15 cellular contexts compared by ENCODE assay signal in the genomic region with DNA sequence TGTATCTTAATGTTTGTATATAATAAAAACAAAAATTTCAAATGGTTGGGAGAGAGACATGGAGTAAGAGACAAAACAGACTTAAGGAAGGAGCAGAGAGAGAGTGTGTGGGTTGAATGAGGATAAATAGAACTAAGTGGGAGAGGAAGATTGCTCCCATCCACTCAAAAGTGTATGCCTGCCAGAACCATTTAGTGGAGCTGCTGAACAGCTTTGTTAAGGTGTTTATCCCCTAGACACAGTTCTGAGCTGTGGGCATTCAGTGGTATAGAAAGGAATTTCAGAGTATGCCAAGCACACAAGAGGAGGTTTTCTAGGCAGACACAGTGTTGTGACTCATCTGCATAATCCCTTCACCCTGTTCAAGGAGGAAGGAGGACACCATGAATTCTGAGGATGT.
A peak's percentile ranks its signal among the peaks of the same experiment; 100 is the strongest.
DNase-seq lines count a peak whose midpoint lies in the region; ATAC-seq and TF ChIP-seq lines count a peak whose summit lies in the region.
"Had no signal": no experiment of that assay in that cellular context is flagged by ENCODE, and none has a peak within 500 bp of the region (broad histone marks: within the 10 kb centered on the region; RNA-seq: fewer than 3 reads in every experiment).

No MANE protein-coding gene starts in this region.

- DNase-seq in H4 (ENCODE audit: low spot score) (peak; percentile 68), NCI-H69 (lab: John Stamatoyannopoulos, UW) (peak; percentile 14), epithelial cell of esophagus (ENCODE audit: low read depth) (peak; percentile 30), pons (ENCODE audit: low spot score) (peak; percentile 2), right cardiac atrium (no peak), occipital lobe (lab: John Stamatoyannopoulos, UW) (no peak)
- DNase-seq in activated effector memory CD4-positive, alpha-beta T cell treated with Interleukin-2 at 50 U/mL for 16 hours: no peak
- DNase-seq: activated CD4-positive, alpha-beta T cell treated with anti-CD3 and anti-CD28 coated beads, Interleukin-2, amount 10 ng/mL, durations not matched to agents 24 days and 14 days; COR-L47; erythroblast; NCI-H1417; sigmoid colon; testis had no signal

- H3K27ac ChIP-seq in right cardiac atrium (ENCODE audit: low read length): no peak overlapping the region
- H3K27ac ChIP-seq: testis had no signal

- no peaks in the 10 kb centered on the region for H3K9me3 ChIP-seq in right cardiac atrium (ENCODE audit: control insufficient read depth, low read length)
- H3K9me3 ChIP-seq: sigmoid colon, testis had no signal

- no peak overlapping the region for H3K4me3 ChIP-seq in epithelial cell of esophagus (ENCODE audit: low read length)
- no peak overlapping the region for H3K4me3 ChIP-seq in right cardiac atrium (ENCODE audit: low read length)
- H3K4me3 ChIP-seq: sigmoid colon, testis had no signal

- no peak for TF ChIP-seq CTCF in epithelial cell of esophagus (IDR thresholded peaks at IDR 0.05; ENCODE audit: insufficient read depth, low read depth, low read length, missing control alignments)

- intact Hi-C loops in right cardiac atrium (cut with DNase I): no loop called here

- ATAC-seq in right cardiac atrium (no peak), HG03521 (IDR thresholded peaks at IDR 0.05; ENCODE audit: unreplicated experiment) (no peak)
- ATAC-seq: activated T-helper 17 cell treated with anti-CD3 and anti-CD28 coated beads, Interleukin-2, amount 50 U/mL, for 72 hours had no signal

- H3K4me1 ChIP-seq in right cardiac atrium (ENCODE audit: control insufficient read depth, insufficient read depth, low read length): no peaks in the 10 kb centered on the region
- H3K4me1 ChIP-seq: testis had no signal

- no peaks in the 10 kb centered on the region for H3K27me3 ChIP-seq in right cardiac atrium (ENCODE audit: control insufficient read depth, insufficient read depth)
- H3K27me3 ChIP-seq: sigmoid colon, testis had no signal

Comparison
In these comparisons a context has a peak if more than half of its experiments do, and no peak if none do; other contexts are left out.
1. DNase-seq: peak in H4 (single experiment), NCI-H69 (single experiment), epithelial cell of esophagus (single experiment) and pons (single experiment); none in right cardiac atrium (0 of 3), activated effector memory CD4-positive, alpha-beta T cell treated with Interleukin-2 at 50 U/mL for 16 hours (single experiment) and occipital lobe (single experiment).